In genomic region chr12:18819471-18819870, GRCh38 we compare ENCODE assay signal across 20 cellular contexts.
DNase-seq lines count a peak whose midpoint lies in the region; ATAC-seq and TF ChIP-seq lines count a peak whose summit lies in the region.
"Had no signal": no experiment of that assay in that cellular context is flagged by ENCODE, and none has a peak within 500 bp of the region (broad histone marks: within the 10 kb centered on the region; RNA-seq: fewer than 3 reads in every experiment).

No MANE protein-coding gene starts in this region.

- H4K20me1 ChIP-seq in BLaER1 treated with 17β-estradiol and CSF1 and Interleukin-3, amounts not matched to agents 10 nM and 100 nM: no peaks in the 10 kb centered on the region
- H4K20me1 ChIP-seq in smooth muscle cell (ENCODE audit: low read depth): no peaks in the 10 kb centered on the region

- DNase-seq in SK-N-DZ (ENCODE audit: low spot score): peak; percentile 29
- DNase-seq in smooth muscle cell (lab: John Stamatoyannopoulos, UW; ENCODE audit: unreplicated experiment): no peak
- DNase-seq in NCI-H510A (lab: John Stamatoyannopoulos, UW): no peak
- DNase-seq: 8988T; ACHN; BE2C; C1 segment of cervical spinal cord; Calu3; CD4-positive, alpha-beta memory T cell; CD4-positive, CD25-positive, alpha-beta regulatory T cell; CD8-positive, alpha-beta memory T cell; COR-L47; DMS79 treated with DMSO at 0.1 percent for 48 hours; GF-D8 had no signal

- H3F3A ChIP-seq in smooth muscle cell (ENCODE audit: low read depth): no peaks in the 10 kb centered on the region

- H3K27me3 ChIP-seq in BLaER1 treated with 17β-estradiol and CSF1 and Interleukin-3, amounts not matched to agents 10 nM and 100 nM: no peaks in the 10 kb centered on the region
- no peaks in the 10 kb centered on the region for H3K27me3 ChIP-seq in smooth muscle cell (ENCODE audit: low read depth)
- H3K27me3 ChIP-seq: BE2C had no signal

- no peaks in the 10 kb centered on the region for H3K27me3 Mint-ChIP-seq in dendritic cell treated with granulocyte-macrophage colony-stimulating factor and Interleukin-4, amounts not matched to agents 40 ng/mL and 50 ng/mL, for 4 days
- H3K27me3 Mint-ChIP-seq: CD4-positive, CD25-positive, alpha-beta regulatory T cell had no signal

- peaks cover 15 to 42% (median 26%) of the 10 kb centered on the region in 10 experiments for H3K4me1 ChIP-seq in BLaER1 treated with 17β-estradiol and CSF1 and Interleukin-3, amounts not matched to agents 10 nM and 100 nM
- H3K4me1 ChIP-seq in smooth muscle cell (ENCODE audit: low read depth): no peaks in the 10 kb centered on the region

- intact Hi-C loops in dendritic cell treated with granulocyte-macrophage colony-stimulating factor and Interleukin-4, amounts not matched to agents 40 ng/mL and 50 ng/mL, for 4 days (cut with micrococcal nuclease): no loop called here

- no peaks in the 10 kb centered on the region for H3K79me2 ChIP-seq in smooth muscle cell (ENCODE audit: low read depth)

- peak overlapping the region; percentile 75 for H2AFZ ChIP-seq in smooth muscle cell (ENCODE audit: low read depth)

- H3K4me1 Mint-ChIP-seq in dendritic cell treated with granulocyte-macrophage colony-stimulating factor and Interleukin-4, amounts not matched to agents 40 ng/mL and 50 ng/mL, for 4 days (ENCODE audit: low read depth): peaks cover 47% of the 10 kb centered on the region
- H3K4me1 Mint-ChIP-seq: CD4-positive, alpha-beta memory T cell; CD4-positive, CD25-positive, alpha-beta regulatory T cell; CD8-positive, alpha-beta memory T cell had no signal

- H3K36me3 Mint-ChIP-seq in dendritic cell treated with granulocyte-macrophage colony-stimulating factor and Interleukin-4, amounts not matched to agents 40 ng/mL and 50 ng/mL, for 4 days (ENCODE audit: low read depth): no peaks in the 10 kb centered on the region
- H3K36me3 Mint-ChIP-seq: CD14-positive monocyte; CD4-positive, alpha-beta memory T cell; CD4-positive, CD25-positive, alpha-beta regulatory T cell; CD8-positive, alpha-beta memory T cell had no signal

- no peak overlapping the region for H3K4me3 ChIP-seq in BLaER1 treated with 17β-estradiol and CSF1 and Interleukin-3, amounts not matched to agents 10 nM and 100 nM
- no peak overlapping the region for H3K4me3 ChIP-seq in smooth muscle cell

- peak overlapping the region in 6 of 11 experiments; percentile 16 to 67 (median 42); a peak in 10 of 22 replicates for H3K4me2 ChIP-seq in BLaER1 treated with 17β-estradiol and CSF1 and Interleukin-3, amounts not matched to agents 10 nM and 100 nM
- H3K4me2 ChIP-seq in smooth muscle cell: no peak overlapping the region

- ATAC-seq in GM18870 (IDR thresholded peaks at IDR 0.05; ENCODE audit: unreplicated experiment) (no peak), GM18520 (IDR thresholded peaks at IDR 0.05; ENCODE audit: unreplicated experiment) (no peak), GM18858 (IDR thresholded peaks at IDR 0.05; ENCODE audit: unreplicated experiment) (no peak)

- H3K9me3 Mint-ChIP-seq in dendritic cell treated with granulocyte-macrophage colony-stimulating factor and Interleukin-4, amounts not matched to agents 40 ng/mL and 50 ng/mL, for 4 days: no peaks in the 10 kb centered on the region
- H3K9me3 Mint-ChIP-seq: CD14-positive monocyte; CD4-positive, alpha-beta memory T cell had no signal

- 87% methylated on average over 7 of the region's 7 CpGs for WGBS in smooth muscle cell (ENCODE audit: low lambda C conversion rate)

- no peak overlapping the region for H3K27ac ChIP-seq in BLaER1 treated with 17β-estradiol and CSF1 and Interleukin-3, amounts not matched to agents 10 nM and 100 nM
- H3K27ac ChIP-seq in smooth muscle cell (ENCODE audit: low read depth): no peak overlapping the region

- H3K9ac ChIP-seq in BLaER1 treated with 17β-estradiol and CSF1 and Interleukin-3, amounts not matched to agents 10 nM and 100 nM: no peak overlapping the region
- no peak overlapping the region for H3K9ac ChIP-seq in smooth muscle cell (ENCODE audit: low read depth)

- no peak overlapping the region for H3K4me3 Mint-ChIP-seq in dendritic cell treated with granulocyte-macrophage colony-stimulating factor and Interleukin-4, amounts not matched to agents 40 ng/mL and 50 ng/mL, for 4 days
- H3K4me3 Mint-ChIP-seq: CD14-positive monocyte; CD4-positive, alpha-beta memory T cell; CD4-positive, CD25-positive, alpha-beta regulatory T cell; CD8-positive, alpha-beta memory T cell had no signal

- no peaks in the 10 kb centered on the region for H3K36me3 ChIP-seq in BLaER1 treated with 17β-estradiol and CSF1 and Interleukin-3, amounts not matched to agents 10 nM and 100 nM
- no peaks in the 10 kb centered on the region for H3K36me3 ChIP-seq in smooth muscle cell (ENCODE audit: low read depth)
- H3K36me3 ChIP-seq: BE2C had no signal

- peak overlapping the region; percentile 82 for H3K27ac Mint-ChIP-seq in dendritic cell treated with granulocyte-macrophage colony-stimulating factor and Interleukin-4, amounts not matched to agents 40 ng/mL and 50 ng/mL, for 4 days
- H3K27ac Mint-ChIP-seq: CD4-positive, alpha-beta memory T cell; CD4-positive, CD25-positive, alpha-beta regulatory T cell; CD8-positive, alpha-beta memory T cell had no signal

- H3K9me3 ChIP-seq in BLaER1 treated with 17β-estradiol and CSF1 and Interleukin-3, amounts not matched to agents 10 nM and 100 nM (replicated peaks in 1 of 11): no peaks in the 10 kb centered on the region
- H3K9me3 ChIP-seq in smooth muscle cell (replicated peaks; ENCODE audit: low read depth): no peaks in the 10 kb centered on the region
- H3K9me3 ChIP-seq: BE2C had no signal

- no peak for TF ChIP-seq CTCF in smooth muscle cell (IDR thresholded peaks at IDR 0.05; ENCODE audit: borderline replicate concordance, insufficient read depth, poor library complexity, severe bottlenecking)
